ENCODE assay signal across 8 cellular contexts in genomic region chr7:93921190-93921585, GRCh38. TPM values are rescaled to one million over a fixed set of nuclear protein-coding genes. Genes with fewer than 3 reads are reported as not detected.
DNase-seq lines count a peak whose midpoint lies in the region; ATAC-seq lines count a peak whose summit lies in the region.

No MANE protein-coding gene starts in this region.

- H3K4me1 ChIP-seq in HUES6 (ENCODE audit: control insufficient read depth, insufficient read depth, low read length) (peaks cover 14% of the 10 kb centered on the region), iPS-20b (ENCODE audit: insufficient read depth, low read length) (peaks cover 14% of the 10 kb centered on the region), Karpas-422 (ENCODE audit: low read length) (no peaks in the 10 kb centered on the region; the same call in 1 of the 2 replicates)

- H3K36me3 ChIP-seq in HUES6 (ENCODE audit: control insufficient read depth, insufficient read depth, low read length): no peaks in the 10 kb centered on the region
- no peaks in the 10 kb centered on the region for H3K36me3 ChIP-seq in iPS-20b (ENCODE audit: insufficient read depth, low read depth, low read length)
- H3K36me3 ChIP-seq in Karpas-422 (ENCODE audit: insufficient read depth, low read length): no peaks in the 10 kb centered on the region

- ATAC-seq in activated naive CD8-positive, alpha-beta T cell treated with anti-CD3 and anti-CD28 coated beads, Interleukin-2, amount 10 ng/mL, durations not matched to agents 7 days and 5 days (ENCODE audit: low read depth): no peak
- ATAC-seq in stimulated activated memory B cell treated with anti-CD40 and anti-IgM and Interleukin-4, amounts not matched to agents 10 μg/mL and 1 μg/mL and 100 μg/mL, for 72 hours: no peak
- no peak for ATAC-seq in HG02623 (IDR thresholded peaks at IDR 0.05; ENCODE audit: unreplicated experiment)

- H3K27ac Mint-ChIP-seq in activated naive CD8-positive, alpha-beta T cell treated with anti-CD3 and anti-CD28 coated beads, Interleukin-2, amount 10 ng/mL, durations not matched to agents 7 days and 5 days: no peak overlapping the region
- H3K27ac Mint-ChIP-seq in stimulated activated memory B cell treated with anti-CD40 and anti-IgM and Interleukin-4, amounts not matched to agents 10 μg/mL and 1 μg/mL and 100 μg/mL, for 72 hours: peak overlapping the region; percentile 86

- no peak overlapping the region for H3K4me2 ChIP-seq in Karpas-422 (ENCODE audit: low read depth, low read length, poor library complexity, severe bottlenecking)

- POLR2A ChIA-PET in activated naive CD8-positive, alpha-beta T cell treated with anti-CD3 and anti-CD28 coated beads, Interleukin-2, amount 10 ng/mL, durations not matched to agents 7 days and 5 days (lab: Charles Lee): no interaction called here

- peak overlapping the region; percentile 77 for H3K4me3 Mint-ChIP-seq in activated naive CD8-positive, alpha-beta T cell treated with anti-CD3 and anti-CD28 coated beads, Interleukin-2, amount 10 ng/mL, durations not matched to agents 7 days and 5 days
- peak overlapping the region; percentile 79 for H3K4me3 Mint-ChIP-seq in stimulated activated memory B cell treated with anti-CD40 and anti-IgM and Interleukin-4, amounts not matched to agents 10 μg/mL and 1 μg/mL and 100 μg/mL, for 72 hours

- no peaks in the 10 kb centered on the region for H4K20me1 ChIP-seq in Karpas-422 (ENCODE audit: insufficient read depth, low read depth, low read length)

- no peak for DNase-seq in activated naive CD8-positive, alpha-beta T cell treated with anti-CD3 and anti-CD28 coated beads, Interleukin-2, amount 10 ng/mL, durations not matched to agents 7 days and 5 days
- DNase-seq in Karpas-422: no peak
- no peak for DNase-seq in NCI-H2107 treated with DMSO at 0.1 percent for 48 hours (lab: John Stamatoyannopoulos, UW; ENCODE audit: unreplicated experiment)
- no peak for DNase-seq in iPS-NIHi7 (ENCODE audit: extremely low spot score)

- no peaks in the 10 kb centered on the region for H3K27me3 ChIP-seq in HUES6 (ENCODE audit: control insufficient read depth, insufficient read depth, low read length)
- H3K27me3 ChIP-seq in iPS-20b (ENCODE audit: insufficient read depth, low read length): peaks cover 13% of the 10 kb centered on the region; the same call in 1 of the 2 replicates
- no peaks in the 10 kb centered on the region for H3K27me3 ChIP-seq in Karpas-422 (ENCODE audit: low read length)

- no peaks in the 10 kb centered on the region for H3K9me3 Mint-ChIP-seq in activated naive CD8-positive, alpha-beta T cell treated with anti-CD3 and anti-CD28 coated beads, Interleukin-2, amount 10 ng/mL, durations not matched to agents 7 days and 5 days
- H3K9me3 Mint-ChIP-seq in stimulated activated memory B cell treated with anti-CD40 and anti-IgM and Interleukin-4, amounts not matched to agents 10 μg/mL and 1 μg/mL and 100 μg/mL, for 72 hours: no peaks in the 10 kb centered on the region

- no peaks in the 10 kb centered on the region for H3K9me2 ChIP-seq in Karpas-422 (replicated peaks; ENCODE audit: insufficient read depth, low read length)

- H3K36me3 Mint-ChIP-seq in activated naive CD8-positive, alpha-beta T cell treated with anti-CD3 and anti-CD28 coated beads, Interleukin-2, amount 10 ng/mL, durations not matched to agents 7 days and 5 days: no peaks in the 10 kb centered on the region
- H3K36me3 Mint-ChIP-seq in stimulated activated memory B cell treated with anti-CD40 and anti-IgM and Interleukin-4, amounts not matched to agents 10 μg/mL and 1 μg/mL and 100 μg/mL, for 72 hours: no peaks in the 10 kb centered on the region

- no peaks in the 10 kb centered on the region for H3K9me3 ChIP-seq in HUES6 (ENCODE audit: control insufficient read depth, insufficient read depth, low read depth, low read length)
- no peaks in the 10 kb centered on the region for H3K9me3 ChIP-seq in iPS-20b (ENCODE audit: insufficient read depth, low read depth, low read length)
- no peaks in the 10 kb centered on the region for H3K9me3 ChIP-seq in Karpas-422 (ENCODE audit: low read length)

- H3K79me2 ChIP-seq in Karpas-422 (ENCODE audit: low read length): no peaks in the 10 kb centered on the region

- H3K9ac ChIP-seq in HUES6 (ENCODE audit: low read length): no peak overlapping the region
- H3K9ac ChIP-seq in iPS-20b (ENCODE audit: low read depth, low read length): peak overlapping the region; percentile 71; the same call in 1 of the 2 replicates
- H3K9ac ChIP-seq in Karpas-422 (ENCODE audit: low read length): no peak overlapping the region

- no peak overlapping the region for H3K27ac ChIP-seq in HUES6 (ENCODE audit: low read depth, low read length)
- H3K27ac ChIP-seq in iPS-20b (ENCODE audit: low read length): no peak overlapping the region
- H3K27ac ChIP-seq in Karpas-422 (ENCODE audit: low read length): no peak overlapping the region

- H3K4me1 Mint-ChIP-seq in activated naive CD8-positive, alpha-beta T cell treated with anti-CD3 and anti-CD28 coated beads, Interleukin-2, amount 10 ng/mL, durations not matched to agents 7 days and 5 days: peaks cover 1% of the 10 kb centered on the region
- H3K4me1 Mint-ChIP-seq in stimulated activated memory B cell treated with anti-CD40 and anti-IgM and Interleukin-4, amounts not matched to agents 10 μg/mL and 1 μg/mL and 100 μg/mL, for 72 hours: peaks cover 12% of the 10 kb centered on the region

- no peak overlapping the region for H2AFZ ChIP-seq in Karpas-422 (ENCODE audit: low read length)

- H3K4me3 ChIP-seq in HUES6 (ENCODE audit: low read depth, low read length): peak overlapping the region; percentile 53
- H3K4me3 ChIP-seq in iPS-20b (ENCODE audit: low read length): peak overlapping the region; percentile 74
- no peak overlapping the region for H3K4me3 ChIP-seq in Karpas-422 (ENCODE audit: low read length)

- H3K27me3 Mint-ChIP-seq in activated naive CD8-positive, alpha-beta T cell treated with anti-CD3 and anti-CD28 coated beads, Interleukin-2, amount 10 ng/mL, durations not matched to agents 7 days and 5 days: peaks cover 44% of the 10 kb centered on the region
- peaks cover 24% of the 10 kb centered on the region for H3K27me3 Mint-ChIP-seq in stimulated activated memory B cell treated with anti-CD40 and anti-IgM and Interleukin-4, amounts not matched to agents 10 μg/mL and 1 μg/mL and 100 μg/mL, for 72 hours

RNA-seq across cellular contexts. Expression of gene GNG11, which starts 0.3 kb away (rescaled TPM):
- total RNA-seq in activated naive CD8-positive, alpha-beta T cell treated with anti-CD3 and anti-CD28 coated beads, Interleukin-2, amount 10 ng/mL, durations not matched to agents 7 days and 5 days: not detected
- not detected in 2 replicates for total RNA-seq in Karpas-422 (2014; rRNA removed; shearing (Covaris generic); ENCODE audit: low replicate concordance)

RNA-seq across cellular contexts. Expression of gene GNGT1, which starts 14.8 kb away (rescaled TPM):
- total RNA-seq in activated naive CD8-positive, alpha-beta T cell treated with anti-CD3 and anti-CD28 coated beads, Interleukin-2, amount 10 ng/mL, durations not matched to agents 7 days and 5 days: not detected
- not detected in 2 replicates for total RNA-seq in Karpas-422 (2014; rRNA removed; shearing (Covaris generic); ENCODE audit: low replicate concordance)

RNA-seq across cellular contexts. Expression of gene TFPI2, which starts 30.6 kb away (rescaled TPM):
- not detected for total RNA-seq in activated naive CD8-positive, alpha-beta T cell treated with anti-CD3 and anti-CD28 coated beads, Interleukin-2, amount 10 ng/mL, durations not matched to agents 7 days and 5 days
- not detected in 2 replicates for total RNA-seq in Karpas-422 (2014; rRNA removed; shearing (Covaris generic); ENCODE audit: low replicate concordance)
